8 cellular contexts compared by ENCODE assay signal in genomic region chr3:49539659-49540560, GRCh38. TPM values are rescaled to one million over a fixed set of nuclear protein-coding genes. Genes with fewer than 3 reads are reported as not detected.
DNase-seq lines count a peak whose midpoint lies in the region; ATAC-seq and TF ChIP-seq lines count a peak whose summit lies in the region.

No MANE protein-coding gene starts in this region.

- H3K27ac Mint-ChIP-seq in activated CD4-positive, alpha-beta T cell treated with anti-CD3 and anti-CD28 coated beads, Interleukin-2, amount 10 ng/mL, durations not matched to agents 24 days and 14 days: peak overlapping the region; percentile 25

- peaks cover 17% of the 10 kb centered on the region for H3K27me3 Mint-ChIP-seq in activated CD4-positive, alpha-beta T cell treated with anti-CD3 and anti-CD28 coated beads, Interleukin-2, amount 10 ng/mL, durations not matched to agents 24 days and 14 days

- intact Hi-C loops in activated CD4-positive, alpha-beta T cell treated with anti-CD3 and anti-CD28 coated beads, Interleukin-2, amount 10 ng/mL, durations not matched to agents 24 days and 14 days (cut with micrococcal nuclease): loop anchor here (1.0 kb wide), 2 partner anchors 14 to 131 kb away; partner anchors contain the start of gene BSN

- H3K4me3 ChIP-seq in coronary artery: peak overlapping the region; percentile 73

- H3K36me3 Mint-ChIP-seq in activated CD4-positive, alpha-beta T cell treated with anti-CD3 and anti-CD28 coated beads, Interleukin-2, amount 10 ng/mL, durations not matched to agents 24 days and 14 days (ENCODE audit: low read depth): no peaks in the 10 kb centered on the region

- peak overlapping the region; percentile 73 for H3K4me3 Mint-ChIP-seq in activated CD4-positive, alpha-beta T cell treated with anti-CD3 and anti-CD28 coated beads, Interleukin-2, amount 10 ng/mL, durations not matched to agents 24 days and 14 days

- H3K27ac ChIP-seq in C4-2B (peak overlapping the region; percentile 58), coronary artery (peak overlapping the region; percentile 83 to 91)

- peak; percentile 73 to 95 for DNase-seq in NCI-H526 (lab: John Stamatoyannopoulos, UW)
- DNase-seq in activated CD4-positive, alpha-beta T cell treated with anti-CD3 and anti-CD28 coated beads, Interleukin-2, amount 10 ng/mL, durations not matched to agents 24 days and 14 days: peak; percentile 98
- peak; percentile 94 for DNase-seq in coronary artery (ENCODE audit: low spot score)
- DNase-seq in left lobe of liver (ENCODE audit: low spot score): peak; percentile 97
- peak; percentile 95 to 96 for DNase-seq in stimulated activated CD4-positive, alpha-beta T cell treated with anti-CD3 and anti-CD28 coated beads, Interleukin-2, amount 100 ng/mL, for 24 hours

- no peaks in the 10 kb centered on the region for H3K9me3 Mint-ChIP-seq in activated CD4-positive, alpha-beta T cell treated with anti-CD3 and anti-CD28 coated beads, Interleukin-2, amount 10 ng/mL, durations not matched to agents 24 days and 14 days

- TF ChIP-seq CTCF in C4-2B (conservative IDR thresholded peaks at IDR 0.05) (peak; percentile 94), coronary artery (IDR thresholded peaks at IDR 0.05) (peak; percentile 76)

- H3K4me1 Mint-ChIP-seq in activated CD4-positive, alpha-beta T cell treated with anti-CD3 and anti-CD28 coated beads, Interleukin-2, amount 10 ng/mL, durations not matched to agents 24 days and 14 days: peaks cover 5% of the 10 kb centered on the region

- ATAC-seq in GM19328 (IDR thresholded peaks at IDR 0.05; ENCODE audit: unreplicated experiment) (peak; percentile 95), HG03469 (IDR thresholded peaks at IDR 0.05; ENCODE audit: unreplicated experiment) (peak; percentile 56), left lobe of liver (peak; percentile 81)

RNA-seq across cellular contexts. Expression of gene BSN, which starts 14.4 kb away (rescaled TPM):
- total RNA-seq in activated CD4-positive, alpha-beta T cell treated with anti-CD3 and anti-CD28 coated beads, Interleukin-2, amount 10 ng/mL, durations not matched to agents 24 days and 14 days: 0.09 TPM in 2 replicates
- total RNA-seq in left lobe of liver: 0.73 TPM

Comparison
In these comparisons a context has a peak if more than half of its experiments do, and no peak if none do; other contexts are left out.
1. Peak in every context shown above with its lines: DNase-seq, ATAC-seq, H3K4me3 ChIP-seq and H3K27ac ChIP-seq.